18 cellular contexts compared by ENCODE assay signal in genomic region chr13:41332829-41333228, GRCh38.
"Had no signal": no experiment of that assay in that cellular context is flagged by ENCODE, and none has a peak within 500 bp of the region (broad histone marks: within the 10 kb centered on the region; RNA-seq: fewer than 3 reads in every experiment).

No MANE protein-coding gene starts in this region.

- H3K36me3 ChIP-seq: WERI-Rb-1 had no signal

- ATAC-seq: activated CD4-positive, alpha-beta T cell treated with anti-CD3 and anti-CD28 coated beads for 36 hours; body of pancreas; natural killer cell treated with Interleukin-12 subunit alpha and Interleukin-12 subunit beta and Interleukin-15 and Interleukin-18, amount 100 ng/mL, for 72 hours; right lobe of liver; stimulated activated naive CD8-positive, alpha-beta T cell treated with anti-CD3 and anti-CD28 coated beads, Interleukin-15, amount 100 ng/mL, for 72 hours had no signal

- H3K9me3 ChIP-seq: body of pancreas, right lobe of liver, testis had no signal

- H3K4me3 ChIP-seq: body of pancreas, right lobe of liver, testis had no signal

- H3K27ac ChIP-seq: body of pancreas, right lobe of liver, WERI-Rb-1 had no signal

- FAIRE-seq: kidney had no signal

- DNase-seq: activated CD4-positive, alpha-beta memory T cell treated with anti-CD3 and anti-CD28 coated beads, Interleukin-2, amount 10 ng/mL, durations not matched to agents 7 days and 5 days; activated CD4-positive, alpha-beta T cell treated with anti-CD3 and anti-CD28 coated beads for 36 hours; activated CD8-positive, alpha-beta memory T cell treated with anti-CD3 and anti-CD28 coated beads, Interleukin-2, amount 50 U/mL, for 4 hours; activated effector memory CD4-positive, alpha-beta T cell treated with anti-CD3 and anti-CD28 coated beads, Interleukin-2, amount 50 U/mL, for 16 hours; activated T-cell treated with anti-CD3 and anti-CD28 coated beads, Interleukin-2, amount 50 U/mL, for 48 hours; amygdala; body of pancreas; central memory CD4-positive, alpha-beta T cell; effector memory CD4-positive, alpha-beta T cell; kidney; mesenchymal stem cell; occipital lobe; right lobe of liver; stimulated activated CD4-positive, alpha-beta T cell treated with anti-CD3 and anti-CD28 coated beads, Interleukin-1b, Interleukin-23, amount 100 ng/mL, for 48 hours; stimulated activated naive CD8-positive, alpha-beta T cell treated with anti-CD3 and anti-CD28 coated beads, Interleukin-15, amount 100 ng/mL, for 72 hours; testis; WERI-Rb-1 had no signal

- H3K27me3 ChIP-seq: body of pancreas, right lobe of liver, testis had no signal

- H3K4me1 ChIP-seq: right lobe of liver had no signal
